ENCODE assay signal across 9 cellular contexts in genomic region chr9:93223241-93224180, GRCh38. TPM values are rescaled to one million over a fixed set of nuclear protein-coding genes. Genes with fewer than 3 reads are reported as not detected.
DNase-seq lines count a peak whose midpoint lies in the region; ATAC-seq lines count a peak whose summit lies in the region.
"Had no signal": no experiment of that assay in that cellular context is flagged by ENCODE, and none has a peak within 500 bp of the region (broad histone marks: within the 10 kb centered on the region; RNA-seq: fewer than 3 reads in every experiment).

No MANE protein-coding gene starts in this region.

- no peaks in the 10 kb centered on the region for H3F3A ChIP-seq in GM23248 (ENCODE audit: insufficient read depth)

- no peaks in the 10 kb centered on the region for H3K36me3 ChIP-seq in GM23248 (ENCODE audit: low read depth)
- no peaks in the 10 kb centered on the region for H3K36me3 ChIP-seq in skeletal muscle satellite cell (ENCODE audit: insufficient read depth, low read length)

- no peak overlapping the region for H2AFZ ChIP-seq in GM23248

- H3K27me3 ChIP-seq in GM23248 (replicated peaks; ENCODE audit: insufficient read depth) (0 out of 2 replicates have a peak, but pooled peaks cover 1% of the 10 kb centered on the region), skeletal muscle satellite cell (ENCODE audit: control insufficient read depth, insufficient read depth, low read length) (peaks cover 10% of the 10 kb centered on the region)

- no peak for ATAC-seq in HG03520 (IDR thresholded peaks at IDR 0.05; ENCODE audit: unreplicated experiment)

- 42 to 43% methylated on average over 16 of the region's 16 CpGs for WGBS in GM23248 (ENCODE audit: low coverage in 1 of 2, low lambda C conversion rate in 2 of 2, missing lambda C conversion rate in 2 of 2), 2 experiments

- H3K9ac ChIP-seq in GM23248: no peak overlapping the region
- H3K9ac ChIP-seq in skeletal muscle satellite cell (ENCODE audit: low read depth, low read length): no peak overlapping the region

- H3K4me3 ChIP-seq in GM23248: no peak overlapping the region
- H3K4me3 ChIP-seq in skeletal muscle satellite cell (ENCODE audit: low read length): peak overlapping the region; percentile 35

- H3K9me2 ChIP-seq in GM23248 (ENCODE audit: insufficient read depth): no peaks in the 10 kb centered on the region

- DNase-seq in GM23248 (peak; percentile 82), RPMI7951 (ENCODE audit: low read depth) (peak; percentile 69), germinal center (ENCODE audit: low spot score) (peak; percentile 26), Ammon's horn (ENCODE audit: low spot score) (no peak), GM19238 (ENCODE audit: insufficient read length, low spot score) (no peak), MV-4-11 (lab: John Stamatoyannopoulos, UW) (no peak)
- DNase-seq: islet precursor cell had no signal

- no peak overlapping the region for H3K27ac ChIP-seq in GM23248

- no peak overlapping the region for H3K4me2 ChIP-seq in GM23248 (ENCODE audit: unreplicated experiment)
- peak overlapping the region; percentile 66 for H3K4me2 ChIP-seq in skeletal muscle satellite cell (ENCODE audit: low read length)

- in situ Hi-C loops in GM23248 (cut with MboI): no loop called here

- no peaks in the 10 kb centered on the region for H3K79me2 ChIP-seq in GM23248 (ENCODE audit: insufficient read depth)

- H3K9me3 ChIP-seq in GM23248 (ENCODE audit: low read depth): no peaks in the 10 kb centered on the region
- no peaks in the 10 kb centered on the region for H3K9me3 ChIP-seq in skeletal muscle satellite cell (replicated peaks; ENCODE audit: low read length)

- peaks cover 6% of the 10 kb centered on the region; the same call in 1 of the 2 replicates for H3K4me1 ChIP-seq in GM23248 (ENCODE audit: insufficient read depth)
- H3K4me1 ChIP-seq in skeletal muscle satellite cell (ENCODE audit: control insufficient read depth, insufficient read depth, low read length): peaks cover 12% of the 10 kb centered on the region

- no peaks in the 10 kb centered on the region for H4K20me1 ChIP-seq in GM23248 (ENCODE audit: insufficient read depth)

RNA-seq across cellular contexts. Expression of gene WNK2, which starts 39.6 kb away (rescaled TPM):
- total RNA-seq in GM23248 (2014; rRNA removed; shearing (Covaris generic)): not detected in 2 replicates
- polyA plus RNA-seq in GM23248 (2016; fragmentation: Nextera tagmentation; extraction: Ambion mirVana): not detected in 2 replicates
- total RNA-seq in RPMI7951 (2014; rRNA removed; shearing (Covaris generic)): not detected in 2 replicates
- total RNA-seq in skeletal muscle satellite cell (2012; rRNA removed): 0.22 TPM in 1 of 2 replicates, not detected in the other

Comparison
In these comparisons a context has a peak if more than half of its experiments do, and no peak if none do; other contexts are left out.
1. DNase-seq: peak in GM23248 (single experiment), RPMI7951 (single experiment) and germinal center (single experiment); none in Ammon's horn (single experiment), GM19238 (single experiment) and MV-4-11 (single experiment).